In genomic region chr22:36102995-36103394, GRCh38 we compare ENCODE assay signal across 12 cellular contexts. TPM values are rescaled to one million over a fixed set of nuclear protein-coding genes. Genes with fewer than 3 reads are reported as not detected.
A peak's percentile ranks its signal among the peaks of the same experiment; 100 is the strongest.
DNase-seq lines count a peak whose midpoint lies in the region; ATAC-seq, FAIRE-seq and TF ChIP-seq lines count a peak whose summit lies in the region.
"Had no signal": no experiment of that assay in that cellular context is flagged by ENCODE, and none has a peak within 500 bp of the region (broad histone marks: within the 10 kb centered on the region; RNA-seq: fewer than 3 reads in every experiment).

No MANE protein-coding gene starts in this region.

- in situ Hi-C loops in GM13977 (cut with MboI; ENCODE audit: low pct_unique_long_range_greater_than_20kb, low sequenced_read_pairs, unreplicated experiment) (loop anchor here (25.0 kb wide), 1 partner anchor 491 kb away; the partner anchor contains the start of gene MB), GM12878 (cut with MboI) (no loop called here)

- RAD21 ChIA-PET in GM12878 (lab: Charles Lee; ENCODE audit: unreplicated experiment) = no interaction called here

- peak overlapping the region; percentile 7 for H3K4me2 ChIP-seq in GM12878 (ENCODE audit: control insufficient read depth, insufficient read depth)
- H3K4me2 ChIP-seq: A549, GM23338, KMS-11 had no signal

- no peak for TF ChIP-seq RAD21 in GM12878 (IDR thresholded peaks at IDR 0.05; ENCODE audit: insufficient read depth, low read depth, low read length)

- ATAC-seq in GM12878 (peak; percentile 59), GM21576 (IDR thresholded peaks at IDR 0.05; ENCODE audit: unreplicated experiment) (no peak), left cardiac atrium (no peak)
- ATAC-seq: A549, GM23338 had no signal

- CTCF ChIA-PET in GM12878 (lab: Yijun Ruan, JAX) = no interaction called here

- intact Hi-C loops in GM12878 (cut with micrococcal nuclease; ENCODE audit: unreplicated experiment) = no loop called here
- intact Hi-C loops in left cardiac atrium (cut with DNase I) = no loop called here

- DNase-seq in GM12864 (ENCODE audit: low read depth) (peak; percentile 13), GM13977 (ENCODE audit: low spot score) (peak; percentile 36), GM12878 (ENCODE audit: low read depth, low spot score) (peak; percentile 24), immature natural killer cell (no peak), right atrium auricular region (ENCODE audit: low spot score) (no peak), left cardiac atrium (no peak)
- DNase-seq: CD4-positive, CD25-positive, alpha-beta regulatory T cell; H7 had no signal

- H3K9me3 ChIP-seq in GM12878 (replicated peaks; ENCODE audit: control insufficient read depth, insufficient read depth, low read length) (no peaks in the 10 kb centered on the region), right atrium auricular region (no peaks in the 10 kb centered on the region)
- H3K9me3 ChIP-seq: A549 had no signal

- no peak overlapping the region for H3K27ac ChIP-seq in GM12878 (ENCODE audit: control insufficient read depth, insufficient read depth)
- H3K27ac ChIP-seq in right atrium auricular region = no peak overlapping the region
- H3K27ac ChIP-seq: A549, KMS-11 had no signal

- no peak for TF ChIP-seq EP300 in GM12878 (IDR thresholded peaks at IDR 0.05; ENCODE audit: borderline replicate concordance in 1 of 2, control insufficient read depth in 1 of 2, low read depth in 2 of 2, low read length in 2 of 2)

- H3K4me3 ChIP-seq in GM12864 (ENCODE audit: low read depth, low read length) (no peak overlapping the region), GM12878 (no peak overlapping the region), right atrium auricular region (no peak overlapping the region)
- H3K4me3 ChIP-seq: A549, GM23338 had no signal

- no peaks in the 10 kb centered on the region for H4K20me1 ChIP-seq in GM12878 (ENCODE audit: control insufficient read depth, insufficient read depth)

- H3K4me3 Mint-ChIP-seq in immature natural killer cell = no peak overlapping the region
- H3K4me3 Mint-ChIP-seq: CD4-positive, CD25-positive, alpha-beta regulatory T cell; GM23338 had no signal

- POLR2A ChIA-PET in GM12878 (lab: Charles Lee) = interaction anchor here (0.6 kb wide), 1 partner anchor 1016 kb away, joined by 5 read pairs; no protein-coding TSS in a partner anchor

- no peak overlapping the region for H3K9ac ChIP-seq in GM12878 (ENCODE audit: control insufficient read depth, insufficient read depth, low read length)
- H3K9ac ChIP-seq: KMS-11 had no signal

- no peak overlapping the region for H3K27ac Mint-ChIP-seq in immature natural killer cell
- H3K27ac Mint-ChIP-seq: GM23338 had no signal

- no peaks in the 10 kb centered on the region for H3K36me3 ChIP-seq in GM12878 (ENCODE audit: control insufficient read depth in 2 of 2, insufficient read depth in 2 of 2, low read length in 1 of 2)
- H3K36me3 ChIP-seq in right atrium auricular region = no peaks in the 10 kb centered on the region

- SMC1A ChIA-PET in GM12878 (lab: Charles Lee; ENCODE audit: uncharacterized antibody, unreplicated experiment) = no interaction called here

- peaks cover 0 to 16% (median 12%) of the 10 kb centered on the region in 3 donors for H3K27me3 Mint-ChIP-seq in immature natural killer cell (ENCODE audit: low read depth in 3 of 3)

- 9% methylated on average over 2 of the region's 2 CpGs for WGBS in GM12878 (ENCODE audit: insufficient coverage, insufficient replicate concordance, low lambda C conversion rate, missing lambda C conversion rate)

- H3K4me1 Mint-ChIP-seq in immature natural killer cell = no peaks in the 10 kb centered on the region
- H3K4me1 Mint-ChIP-seq: CD4-positive, CD25-positive, alpha-beta regulatory T cell had no signal

- TF ChIP-seq CTCF in GM12864 (IDR thresholded peaks at IDR 0.05; ENCODE audit: low read depth, low read length, missing control alignments) (no peak), GM13977 (IDR thresholded peaks at IDR 0.05; ENCODE audit: extremely low read depth, insufficient read depth, missing control alignments) (no peak), GM12878 (IDR thresholded peaks at IDR 0.05 in 2 of 3, conservative IDR thresholded peaks at IDR 0.05 in 1 of 3; ENCODE audit: control insufficient read depth in 2 of 3, extremely low read depth in 1 of 3, insufficient read depth in 1 of 3, low read depth in 3 of 3, low read length in 3 of 3) (no peak), right atrium auricular region (IDR thresholded peaks at IDR 0.05) (no peak)

- no peak for TF ChIP-seq POLR2A in GM12878 (IDR thresholded peaks at IDR 0.05; ENCODE audit: low read depth, low read length)

- peak; percentile 90 for FAIRE-seq in GM12878 (lab: Jason Lieb, UNC)
- FAIRE-seq: A549 had no signal

- H2AFZ ChIP-seq in GM12878 (ENCODE audit: control insufficient read depth, low read depth, low read length) = no peak overlapping the region
- H2AFZ ChIP-seq: GM23338 had no signal

- BruUV-seq in GM12878 (replicated peaks; lab: Mats Ljungman, UMichigan) = no TSS peak

- H3K36me3 Mint-ChIP-seq in immature natural killer cell = no peaks in the 10 kb centered on the region
- H3K36me3 Mint-ChIP-seq: CD4-positive, CD25-positive, alpha-beta regulatory T cell had no signal

- no peaks in the 10 kb centered on the region for H3K9me3 Mint-ChIP-seq in immature natural killer cell

- peaks cover 12% of the 10 kb centered on the region for H3K4me1 ChIP-seq in GM12878 (ENCODE audit: control insufficient read depth, insufficient read depth, low read length)
- no peaks in the 10 kb centered on the region for H3K4me1 ChIP-seq in right atrium auricular region
- H3K4me1 ChIP-seq: A549 had no signal

- no peaks in the 10 kb centered on the region for H3K79me2 ChIP-seq in GM12878 (ENCODE audit: control insufficient read depth, insufficient read depth, low read length)

- H3K27me3 ChIP-seq in GM12878 (replicated peaks in 1 of 2; ENCODE audit: control insufficient read depth in 2 of 2, insufficient read depth in 2 of 2, low read length in 1 of 2) (no peaks in the 10 kb centered on the region), right atrium auricular region (no peaks in the 10 kb centered on the region)

TF ChIP-seq in GM12878, 131 proteins besides CTCF, POLR2A, EP300 and RAD21 (continues in another document):
- TF ChIP-seq PAX8 (IDR thresholded peaks at IDR 0.05) = peak; percentile 40; the same call in 1 of the 2 replicates
- TF ChIP-seq, protein P1, sequence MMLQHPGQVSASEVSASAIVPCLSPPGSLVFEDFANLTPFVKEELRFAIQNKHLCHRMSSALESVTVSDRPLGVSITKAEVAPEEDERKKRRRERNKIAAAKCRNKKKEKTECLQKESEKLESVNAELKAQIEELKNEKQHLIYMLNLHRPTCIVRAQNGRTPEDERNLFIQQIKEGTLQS (IDR thresholded peaks at IDR 0.05; ENCODE audit: borderline replicate concordance, extremely low read depth, low read depth, low read length) = no peak

RNA-seq across cellular contexts. Expression of gene APOL3, which starts 57.6 kb away (rescaled TPM):
- total RNA-seq in GM12878 (2013; cell fraction: nucleolus; rRNA removed) = 65.5 and 77.0 TPM in 2 replicates
- total RNA-seq in GM12878 (2014; rRNA removed) (66.8 and 66.9 TPM in 2 replicates), GM12878 (2014; rRNA removed; fragmentation: Illumina TruSeq; extraction: Trizol) (51.7 and 53.4 TPM in 2 replicates), GM12878 (2021) (50.6 and 56.9 TPM in 2 replicates), right atrium auricular region (10 to 100 TPM; 13.8 to 29.5 TPM), left cardiac atrium (10 to 100 TPM; 32.2 to 33.3 TPM)
- polyA plus RNA-seq in GM12878 (2011; ENCODE audit: low read depth) = 23.9 TPM
- polyA plus RNA-seq in GM12878 (2011; rRNA removed) (48.6 and 52.4 TPM in 2 replicates), GM12878 (2014; fragmentation: Illumina TruSeq; extraction: Trizol) (62.4 and 63.1 TPM in 2 replicates), GM12878 (2014; fragmentation: Nextera tagmentation; extraction: Ambion mirVana) (10 to 100 TPM in 1 of 2 experiments, 1 to 10 TPM in 1; 6.9 to 33.7 TPM), GM12878 (2014; rRNA removed) (42.9 and 44.5 TPM in 2 replicates), GM12878 (2016; fragmentation: Nextera tagmentation; extraction: Ambion mirVana) (10 to 100 TPM; 21.1 to 23.3 TPM), immature natural killer cell (10 to 100 TPM; 32.8 to 83.5 (median 56.3) TPM)
- polyA plus RNA-seq in GM12878 (2011; cell fraction: cytosol; rRNA removed) = 58.4 and 58.6 TPM in 2 replicates
- polyA plus RNA-seq in GM12878 (2011; cell fraction: nucleus; rRNA removed) = 53.1 and 75.8 TPM in 2 replicates
- polyA plus RNA-seq in GM12878 (2012) = 27.5 and 31.6 TPM in 2 replicates
- polyA minus RNA-seq in GM12878 (2011; rRNA and poly(A)+ RNA removed) = 72.4 and 88.2 TPM in 2 replicates
- 19.2 and 22.1 TPM in 2 replicates for polyA minus RNA-seq in GM12878 (2011; cell fraction: cytosol; rRNA and poly(A)+ RNA removed)
- 28.0 and 35.9 TPM in 2 replicates for polyA minus RNA-seq in GM12878 (2011; cell fraction: nucleus; rRNA and poly(A)+ RNA removed)
- total RNA-seq: GM23338 had no signal
- polyA plus RNA-seq: A549, GM23338 had no signal

Comparison
In these comparisons a context has a peak if more than half of its experiments do, and no peak if none do; other contexts are left out.
1. DNase-seq: peak in GM12864 (single experiment), GM13977 (single experiment) and GM12878 (single experiment); none in immature natural killer cell (0 of 3), right atrium auricular region (single experiment) and left cardiac atrium (single experiment).